26 cellular contexts compared by ENCODE assay signal in genomic region chr11:102343789-102344188, GRCh38. TPM values are rescaled to one million over a fixed set of nuclear protein-coding genes. Genes with fewer than 3 reads are reported as not detected.
DNase-seq lines count a peak whose midpoint lies in the region; ATAC-seq and TF ChIP-seq lines count a peak whose summit lies in the region.
"Had no signal": no experiment of that assay in that cellular context is flagged by ENCODE, and none has a peak within 500 bp of the region (broad histone marks: within the 10 kb centered on the region; RNA-seq: fewer than 3 reads in every experiment).

No MANE protein-coding gene starts in this region.

- WGBS in gastroesophageal sphincter (ENCODE audit: low coverage in 1 of 2), 2 donors: 18 to 33% methylated on average over 1 of the region's 1 CpG

- H3K4me2 ChIP-seq in PC-3 (ENCODE audit: low read length): no peak overlapping the region

- H3K27me3 Mint-ChIP-seq in MCF 10A (ENCODE audit: insufficient read depth, unreplicated experiment): no peaks in the 10 kb centered on the region
- H3K27me3 Mint-ChIP-seq: naive B cell had no signal

- BruUV-seq in MCF 10A (replicated peaks; lab: Mats Ljungman, UMichigan) (no TSS peak), PC-3 (replicated peaks; lab: Mats Ljungman, UMichigan) (no TSS peak)

- CTCF ChIA-PET in MCF 10A (lab: Yijun Ruan, JAX) (interaction anchor here (1.0 to 5.2 kb wide), 6 partner anchors 25 to 323 kb away, joined by 3 to 101 read pairs (median 29); no protein-coding TSS in a partner anchor), PC-3 (lab: Charles Lee) (interaction anchor here (0.6 kb wide), 1 partner anchor 50 kb away, joined by 3 read pairs; no protein-coding TSS in a partner anchor)

- H3K9me2 ChIP-seq in PC-3 (replicated peaks; ENCODE audit: low read length): no peaks in the 10 kb centered on the region

- H3K4me1 ChIP-seq in breast epithelium (no peaks in the 10 kb centered on the region), PC-3 (ENCODE audit: insufficient read depth, low read length) (peaks cover 27% of the 10 kb centered on the region), gastroesophageal sphincter (peaks cover 6 to 18% (median 9%) of the 10 kb centered on the region in 3 donors)

- ATAC-seq in PC-3 (no peak), left colon (no peak), gastroesophageal sphincter (no peak)
- ATAC-seq: body of pancreas, GM12878 had no signal

- H3K36me3 Mint-ChIP-seq in MCF 10A (ENCODE audit: insufficient read depth, unreplicated experiment): peaks cover 47% of the 10 kb centered on the region
- H3K36me3 Mint-ChIP-seq: naive B cell had no signal

- no peak overlapping the region for H3K27ac Mint-ChIP-seq in MCF 10A (ENCODE audit: low read depth, unreplicated experiment)

- peaks cover 16% of the 10 kb centered on the region for H3K79me2 ChIP-seq in PC-3 (ENCODE audit: low read length)

- no peaks in the 10 kb centered on the region for H3K27me3 ChIP-seq in breast epithelium
- H3K27me3 ChIP-seq in PC-3 (ENCODE audit: low read length): no peaks in the 10 kb centered on the region
- no peaks in the 10 kb centered on the region for H3K27me3 ChIP-seq in gastroesophageal sphincter
- H3K27me3 ChIP-seq: body of pancreas, esophagus squamous epithelium, spleen, stomach had no signal

- POLR2A ChIA-PET in MCF 10A (lab: Yijun Ruan, JAX): interaction anchor here (1.0 to 5.7 kb wide), 10 partner anchors 18 to 270 kb away, joined by 3 to 36 read pairs (median 4); partner anchors contain the start of gene BIRC3
- POLR2A ChIA-PET in PC-3 (lab: Charles Lee; ENCODE audit: unreplicated experiment): no interaction called here

- TF ChIP-seq CTCF in MCF 10A (IDR thresholded peaks at IDR 0.05; ENCODE audit: unreplicated experiment): no peak
- TF ChIP-seq CTCF in breast epithelium (IDR thresholded peaks at IDR 0.05): no peak
- TF ChIP-seq CTCF in PC-3 (conservative IDR thresholded peaks at IDR 0.05; ENCODE audit: low read depth, low read length): no peak
- no peak for TF ChIP-seq CTCF in fibroblast of mammary gland (conservative IDR thresholded peaks at IDR 0.05; ENCODE audit: control insufficient read depth, insufficient read depth, low read depth, low read length)
- TF ChIP-seq CTCF in gastroesophageal sphincter (IDR thresholded peaks at IDR 0.05): no peak

- no peak overlapping the region for H3K9ac ChIP-seq in PC-3 (ENCODE audit: low read length)

- H4K20me1 ChIP-seq in PC-3 (ENCODE audit: low read length): peaks cover 5% of the 10 kb centered on the region

- no peak overlapping the region for H3K4me3 Mint-ChIP-seq in MCF 10A (ENCODE audit: unreplicated experiment)
- H3K4me3 Mint-ChIP-seq: CD14-positive monocyte, HFFc6, naive B cell had no signal

- peaks cover 32% of the 10 kb centered on the region for H3K4me1 Mint-ChIP-seq in MCF 10A (ENCODE audit: insufficient read depth, unreplicated experiment)

- H3K9me3 Mint-ChIP-seq in MCF 10A (ENCODE audit: unreplicated experiment): no peaks in the 10 kb centered on the region
- H3K9me3 Mint-ChIP-seq: CD14-positive monocyte, HFFc6, naive B cell had no signal

- no peak overlapping the region for H2AFZ ChIP-seq in PC-3 (ENCODE audit: low read length)

- peaks cover 6% of the 10 kb centered on the region for H3F3A ChIP-seq in PC-3 (ENCODE audit: low read length, unreplicated experiment)

- TF ChIP-seq POLR2A in breast epithelium (IDR thresholded peaks at IDR 0.05) (no peak), gastroesophageal sphincter (IDR thresholded peaks at IDR 0.05) (no peak)

- H3K36me3 ChIP-seq in breast epithelium: no peaks in the 10 kb centered on the region
- H3K36me3 ChIP-seq in PC-3 (ENCODE audit: low read depth, low read length): no peaks in the 10 kb centered on the region
- peaks cover 0 to 3% of the 10 kb centered on the region in 2 donors for H3K36me3 ChIP-seq in gastroesophageal sphincter
- H3K36me3 ChIP-seq: esophagus squamous epithelium had no signal

- H3K9me3 ChIP-seq in breast epithelium (no peaks in the 10 kb centered on the region), PC-3 (ENCODE audit: low read length) (no peaks in the 10 kb centered on the region), gastroesophageal sphincter (no peaks in the 10 kb centered on the region)
- H3K9me3 ChIP-seq: body of pancreas, esophagus squamous epithelium, spleen, stomach had no signal

- no peak overlapping the region for H3K4me3 ChIP-seq in breast epithelium
- H3K4me3 ChIP-seq in PC-3 (ENCODE audit: low read length): no peak overlapping the region
- H3K4me3 ChIP-seq in fibroblast of mammary gland (ENCODE audit: control insufficient read depth, low read depth, low read length): no peak overlapping the region
- H3K4me3 ChIP-seq in gastroesophageal sphincter: no peak overlapping the region
- H3K4me3 ChIP-seq: body of pancreas, esophagus squamous epithelium, GM12878, spleen, stomach had no signal

- H3K27ac ChIP-seq in breast epithelium: no peak overlapping the region
- peak overlapping the region; percentile 90; the same call in 1 of the 2 replicates for H3K27ac ChIP-seq in PC-3 (ENCODE audit: low read length)
- H3K27ac ChIP-seq in gastroesophageal sphincter: no peak overlapping the region
- H3K27ac ChIP-seq: body of pancreas, esophagus squamous epithelium, RWPE1, spleen, stomach had no signal

- no peak for TF ChIP-seq EP300 in gastroesophageal sphincter (IDR thresholded peaks at IDR 0.05)

- DNase-seq in MCF 10A (ENCODE audit: unreplicated experiment) (peak; percentile 47), breast epithelium (ENCODE audit: low spot score in 2 of 2) (no peak), PC-3 (peak; percentile 41), fibroblast of mammary gland (ENCODE audit: low read depth) (peak; percentile 59), GDM1 (lab: John Stamatoyannopoulos, UW) (no peak), NCI-H2171 (lab: John Stamatoyannopoulos, UW) (no peak), left colon (no peak)
- DNase-seq: activated CD4-positive, alpha-beta T cell treated with anti-CD3 and anti-CD28 coated beads, Interleukin-2, amount 50 U/mL, for 1 hour; body of pancreas; effector memory CD4-positive, alpha-beta T cell; esophagus squamous epithelium; HFFc6; naive B cell; NCI-H1105; NCI-H2081; NCI-H446 treated with DMSO at 0.1 percent for 48 hours; retina; spleen; stimulated activated CD4-positive, alpha-beta T cell treated with anti-CD3 and anti-CD28 coated beads, Interleukin-4, amount 100 ng/mL, for 24 hours; stomach; T-helper 9 cell; trophoblast cell had no signal

- intact Hi-C loops in MCF 10A (cut with micrococcal nuclease): no loop called here
- intact Hi-C loops in breast epithelium (cut with DNase I; ENCODE audit: low total_unique reads): no loop called here
- intact Hi-C loops in PC-3 (cut with micrococcal nuclease): loop anchor here (10.0 kb wide), 1 partner anchor 429 kb away; the partner anchor contains the start of genes ANGPTL5 and CEP126
- intact Hi-C loops in left colon (cut with DNase I, micrococcal nuclease): loop anchor here in 1 of 2 donors (5.0 to 10.0 kb wide), 3 partner anchors 49 to 269 kb away; no protein-coding TSS in a partner anchor

RNA-seq across cellular contexts. Expression of gene BIRC2, which starts 3.2 kb away (rescaled TPM):
- total RNA-seq in MCF 10A (2022) (46.2 and 50.0 TPM in 2 replicates), breast epithelium (10 to 100 TPM; 45.6 to 95.7 (median 48.5) TPM), PC-3 (2014; rRNA removed) (36.1 and 42.6 TPM in 2 replicates), left colon (10 to 100 TPM; 46.9 to 50.7 TPM), gastroesophageal sphincter (10 to 100 TPM; 22.4 to 58.2 (median 34.0) TPM)

RNA-seq across cellular contexts. Expression of gene BIRC3, which starts 26.5 kb away (rescaled TPM):
- 91.6 and 124 TPM in 2 replicates for total RNA-seq in MCF 10A (2022)
- total RNA-seq in breast epithelium: 10 to 100 TPM in 2 of 3 donors, 1 to 10 TPM in 1; 2.6 to 30.0 (median 10.8) TPM
- 3.9 and 4.2 TPM in 2 replicates for total RNA-seq in PC-3 (2014; rRNA removed)
- 10 to 100 TPM; 41.7 to 53.6 TPM for total RNA-seq in left colon
- total RNA-seq in gastroesophageal sphincter: 10 to 100 TPM; 10.6 to 19.0 (median 14.0) TPM

Comparison
In these comparisons a context has a peak if more than half of its experiments do, and no peak if none do; other contexts are left out.
1. DNase-seq: peak in MCF 10A (single experiment), PC-3 (single experiment) and fibroblast of mammary gland (single experiment); none in breast epithelium (0 of 2), GDM1 (single experiment), NCI-H2171 (single experiment) and left colon (0 of 2).